Comparison of ENCODE assay signal across 16 cellular contexts in the genomic region with DNA sequence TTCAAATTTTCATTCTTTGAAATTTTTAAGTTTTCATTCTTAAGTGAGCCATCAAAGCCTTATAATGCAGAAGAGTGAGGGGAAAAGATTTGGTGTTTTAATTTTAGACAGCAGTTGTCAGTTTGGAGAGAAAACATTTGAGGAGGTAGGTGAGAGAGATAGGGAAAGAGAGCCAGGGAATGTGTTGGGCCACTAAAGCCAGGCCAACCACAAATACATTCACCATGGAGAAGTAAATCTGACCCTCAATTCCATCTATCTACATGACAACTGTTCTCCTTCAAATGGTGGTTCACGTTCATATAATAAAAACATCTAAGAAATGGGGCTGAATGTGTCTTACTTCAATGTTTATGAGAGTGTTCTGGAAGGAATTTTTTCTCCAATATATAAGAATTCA.
A peak's percentile ranks its signal among the peaks of the same experiment; 100 is the strongest.
DNase-seq lines count a peak whose midpoint lies in the region; ATAC-seq and TF ChIP-seq lines count a peak whose summit lies in the region.
"Had no signal": no experiment of that assay in that cellular context is flagged by ENCODE, and none has a peak within 500 bp of the region (broad histone marks: within the 10 kb centered on the region; RNA-seq: fewer than 3 reads in every experiment).

No MANE protein-coding gene starts in this region.

- H3K9me2 ChIP-seq in neural cell (ENCODE audit: insufficient read depth, low read length) = no peaks in the 10 kb centered on the region

- CTCF ChIA-PET in activated CD8-positive, alpha-beta T cell treated with anti-CD3 and anti-CD28 coated beads, Interleukin-2, amount 10 ng/mL, durations not matched to agents 7 days and 5 days (lab: Charles Lee) = no interaction called here

- H3K4me3 Mint-ChIP-seq in activated CD8-positive, alpha-beta T cell treated with anti-CD3 and anti-CD28 coated beads, Interleukin-2, amount 10 ng/mL, durations not matched to agents 7 days and 5 days = no peak overlapping the region
- H3K4me3 Mint-ChIP-seq: CD4-positive, alpha-beta T cell had no signal

- H3K9ac ChIP-seq in neural cell (ENCODE audit: low read length) = no peak overlapping the region
- H3K9ac ChIP-seq: GM23248 had no signal

- H2AFZ ChIP-seq in neural cell (ENCODE audit: low read depth, low read length) = no peak overlapping the region
- H2AFZ ChIP-seq: GM23248 had no signal

- H3K9me3 ChIP-seq in right cardiac atrium (ENCODE audit: control insufficient read depth, low read length) (no peaks in the 10 kb centered on the region), neural cell (ENCODE audit: low read length) (no peaks in the 10 kb centered on the region)
- H3K9me3 ChIP-seq: A549, Caco-2 had no signal

- POLR2A ChIA-PET in activated CD8-positive, alpha-beta T cell treated with anti-CD3 and anti-CD28 coated beads, Interleukin-2, amount 10 ng/mL, durations not matched to agents 7 days and 5 days (lab: Charles Lee) = no interaction called here

- no peaks in the 10 kb centered on the region for H4K20me1 ChIP-seq in neural cell (ENCODE audit: insufficient read depth)

- peak; percentile 75 for ATAC-seq in Right ventricle myocardium superior (ENCODE audit: poor library complexity)
- ATAC-seq in left cardiac atrium = no peak
- peak; percentile 47 to 64 for ATAC-seq in right cardiac atrium
- no peak for ATAC-seq in activated CD8-positive, alpha-beta T cell treated with anti-CD3 and anti-CD28 coated beads, Interleukin-2, amount 10 ng/mL, durations not matched to agents 7 days and 5 days
- ATAC-seq: A549 had no signal

- H3K4me1 ChIP-seq in right cardiac atrium (ENCODE audit: control insufficient read depth, insufficient read depth, low read length) = no peaks in the 10 kb centered on the region
- H3K4me1 ChIP-seq: A549, Caco-2 had no signal

- H3K27ac ChIP-seq in right cardiac atrium (ENCODE audit: low read length) (no peak overlapping the region), neural cell (ENCODE audit: low read length) (peak overlapping the region; percentile 23)
- H3K27ac ChIP-seq: 22Rv1, A549, C4-2B, GM23248, HL-60 had no signal

- no peaks in the 10 kb centered on the region for H3F3A ChIP-seq in neural cell (ENCODE audit: insufficient read depth, low read length, poor library complexity, severe bottlenecking)

- H3K9me3 Mint-ChIP-seq in activated CD8-positive, alpha-beta T cell treated with anti-CD3 and anti-CD28 coated beads, Interleukin-2, amount 10 ng/mL, durations not matched to agents 7 days and 5 days (ENCODE audit: insufficient read depth) = no peaks in the 10 kb centered on the region
- H3K9me3 Mint-ChIP-seq: CD4-positive, alpha-beta T cell had no signal

- TF ChIP-seq EP300 in neural cell (conservative IDR thresholded peaks at IDR 0.05; ENCODE audit: poor library complexity, severe bottlenecking) = no peak

- H3K4me2 ChIP-seq in neural cell (ENCODE audit: low read length) = no peak overlapping the region
- H3K4me2 ChIP-seq: A549 had no signal

- H3K27me3 ChIP-seq in right cardiac atrium (ENCODE audit: control insufficient read depth, insufficient read depth) (no peaks in the 10 kb centered on the region), neural cell (ENCODE audit: insufficient read depth, low read depth, low read length) (no peaks in the 10 kb centered on the region)

- H3K4me3 ChIP-seq in right cardiac atrium (ENCODE audit: low read length) (no peak overlapping the region), neural cell (ENCODE audit: low read length) (no peak overlapping the region)
- H3K4me3 ChIP-seq: A549, GM23248 had no signal

- no peak for TF ChIP-seq CTCF in neural cell (IDR thresholded peaks at IDR 0.05; ENCODE audit: poor library complexity, severe bottlenecking)

- intact Hi-C loops in Right ventricle myocardium superior (cut with DNase I) (no loop called here), left cardiac atrium (cut with DNase I) (no loop called here), right cardiac atrium (cut with DNase I) (no loop called here)

- H3K36me3 Mint-ChIP-seq in activated CD8-positive, alpha-beta T cell treated with anti-CD3 and anti-CD28 coated beads, Interleukin-2, amount 10 ng/mL, durations not matched to agents 7 days and 5 days (ENCODE audit: low read depth) = no peaks in the 10 kb centered on the region

- no peaks in the 10 kb centered on the region for H3K4me1 Mint-ChIP-seq in activated CD8-positive, alpha-beta T cell treated with anti-CD3 and anti-CD28 coated beads, Interleukin-2, amount 10 ng/mL, durations not matched to agents 7 days and 5 days (ENCODE audit: low read depth)

- no peaks in the 10 kb centered on the region for H3K79me2 ChIP-seq in neural cell (replicated peaks; ENCODE audit: insufficient read depth, low read length)

- no peak overlapping the region for H3K27ac Mint-ChIP-seq in activated CD8-positive, alpha-beta T cell treated with anti-CD3 and anti-CD28 coated beads, Interleukin-2, amount 10 ng/mL, durations not matched to agents 7 days and 5 days
- H3K27ac Mint-ChIP-seq: CD4-positive, alpha-beta T cell had no signal

- no peak for TF ChIP-seq RAD21 in neural cell (conservative IDR thresholded peaks at IDR 0.05)

- 58% methylated on average over 1 of the region's 1 CpG for WGBS in right cardiac atrium

- H3K27me3 Mint-ChIP-seq in activated CD8-positive, alpha-beta T cell treated with anti-CD3 and anti-CD28 coated beads, Interleukin-2, amount 10 ng/mL, durations not matched to agents 7 days and 5 days (ENCODE audit: low read depth) = no peaks in the 10 kb centered on the region
- H3K27me3 Mint-ChIP-seq: CD4-positive, alpha-beta T cell had no signal

- H3K36me3 ChIP-seq in neural cell (ENCODE audit: insufficient read depth, low read length) = no peaks in the 10 kb centered on the region

- DNase-seq in Right ventricle myocardium superior (no peak), left cardiac atrium (no peak), right cardiac atrium (no peak), SW480 (ENCODE audit: low spot score) (no peak), SK-N-DZ (ENCODE audit: low spot score) (no peak)
- no peak for DNase-seq in activated CD8-positive, alpha-beta T cell treated with anti-CD3 and anti-CD28 coated beads, Interleukin-2, amount 10 ng/mL, durations not matched to agents 7 days and 5 days
- DNase-seq: AML-193; Caco-2; CD4-positive, alpha-beta T cell; HCEC 1CT had no signal

TF ChIP-seq in neural cell, 6 proteins besides CTCF, POLR2A, EP300 and RAD21:
- TF ChIP-seq EZH2 (IDR thresholded peaks at IDR 0.05; ENCODE audit: borderline replicate concordance, insufficient read depth, low read length, poor library complexity, severe bottlenecking) (no peak), SMC3 (conservative IDR thresholded peaks at IDR 0.05; ENCODE audit: poor library complexity) (no peak), TAF1 (IDR thresholded peaks at IDR 0.05; ENCODE audit: low read depth) (no peak), MXI1 (conservative IDR thresholded peaks at IDR 0.05; ENCODE audit: poor library complexity, severe bottlenecking) (no peak), POLR2AphosphoS5 (IDR thresholded peaks at IDR 0.05) (no peak)
- TF ChIP-seq, protein P1, sequence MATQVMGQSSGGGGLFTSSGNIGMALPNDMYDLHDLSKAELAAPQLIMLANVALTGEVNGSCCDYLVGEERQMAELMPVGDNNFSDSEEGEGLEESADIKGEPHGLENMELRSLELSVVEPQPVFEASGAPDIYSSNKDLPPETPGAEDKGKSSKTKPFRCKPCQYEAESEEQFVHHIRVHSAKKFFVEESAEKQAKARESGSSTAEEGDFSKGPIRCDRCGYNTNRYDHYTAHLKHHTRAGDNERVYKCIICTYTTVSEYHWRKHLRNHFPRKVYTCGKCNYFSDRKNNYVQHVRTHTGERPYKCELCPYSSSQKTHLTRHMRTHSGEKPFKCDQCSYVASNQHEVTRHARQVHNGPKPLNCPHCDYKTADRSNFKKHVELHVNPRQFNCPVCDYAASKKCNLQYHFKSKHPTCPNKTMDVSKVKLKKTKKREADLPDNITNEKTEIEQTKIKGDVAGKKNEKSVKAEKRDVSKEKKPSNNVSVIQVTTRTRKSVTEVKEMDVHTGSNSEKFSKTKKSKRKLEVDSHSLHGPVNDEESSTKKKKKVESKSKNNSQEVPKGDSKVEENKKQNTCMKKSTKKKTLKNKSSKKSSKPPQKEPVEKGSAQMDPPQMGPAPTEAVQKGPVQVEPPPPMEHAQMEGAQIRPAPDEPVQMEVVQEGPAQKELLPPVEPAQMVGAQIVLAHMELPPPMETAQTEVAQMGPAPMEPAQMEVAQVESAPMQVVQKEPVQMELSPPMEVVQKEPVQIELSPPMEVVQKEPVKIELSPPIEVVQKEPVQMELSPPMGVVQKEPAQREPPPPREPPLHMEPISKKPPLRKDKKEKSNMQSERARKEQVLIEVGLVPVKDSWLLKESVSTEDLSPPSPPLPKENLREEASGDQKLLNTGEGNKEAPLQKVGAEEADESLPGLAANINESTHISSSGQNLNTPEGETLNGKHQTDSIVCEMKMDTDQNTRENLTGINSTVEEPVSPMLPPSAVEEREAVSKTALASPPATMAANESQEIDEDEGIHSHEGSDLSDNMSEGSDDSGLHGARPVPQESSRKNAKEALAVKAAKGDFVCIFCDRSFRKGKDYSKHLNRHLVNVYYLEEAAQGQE (IDR thresholded peaks at IDR 0.05; ENCODE audit: borderline replicate concordance) = no peak
TF ChIP-seq in neural cell: peak in this region for 0.

Comparison
In these comparisons a context has a peak if more than half of its experiments do, and no peak if none do; other contexts are left out.
1. ATAC-seq: peak in Right ventricle myocardium superior (single experiment) and right cardiac atrium (2 of 2); none in left cardiac atrium (0 of 2) and activated CD8-positive, alpha-beta T cell treated with anti-CD3 and anti-CD28 coated beads, Interleukin-2, amount 10 ng/mL, durations not matched to agents 7 days and 5 days (single experiment).